In genomic region chr20:50688256-50688655, GRCh38 we compare ENCODE assay signal across 16 cellular contexts. TPM values are rescaled to one million over a fixed set of nuclear protein-coding genes. Genes with fewer than 3 reads are reported as not detected.
DNase-seq lines count a peak whose midpoint lies in the region; ATAC-seq and TF ChIP-seq lines count a peak whose summit lies in the region.
"Had no signal": no experiment of that assay in that cellular context is flagged by ENCODE, and none has a peak within 500 bp of the region (broad histone marks: within the 10 kb centered on the region; RNA-seq: fewer than 3 reads in every experiment).

No MANE protein-coding gene starts in this region.

- H3K9me3 ChIP-seq in left ventricle myocardium inferior (replicated peaks) (no peaks in the 10 kb centered on the region), right atrium auricular region (no peaks in the 10 kb centered on the region), neutrophil (no peaks in the 10 kb centered on the region)

- H3K27ac ChIP-seq in left ventricle myocardium inferior (replicated peaks) (peak overlapping the region; percentile 85), right atrium auricular region (no peak overlapping the region), neutrophil (peak overlapping the region; percentile 59)
- H3K27ac ChIP-seq: 22Rv1, GM23248 had no signal

- H3K36me3 ChIP-seq in left ventricle myocardium inferior = no peaks in the 10 kb centered on the region
- no peaks in the 10 kb centered on the region for H3K36me3 ChIP-seq in right atrium auricular region
- H3K36me3 ChIP-seq in neutrophil = no peaks in the 10 kb centered on the region

- H3K4me3 ChIP-seq in left ventricle myocardium inferior (peak overlapping the region; percentile 69), right atrium auricular region (no peak overlapping the region), neutrophil (ENCODE audit: low read depth in 1 of 2, low read length in 1 of 2) (no peak overlapping the region)
- H3K4me3 ChIP-seq: GM23248 had no signal

- H3K9me3 Mint-ChIP-seq in WTC11 = no peaks in the 10 kb centered on the region
- no peaks in the 10 kb centered on the region for H3K9me3 Mint-ChIP-seq in activated CD4-positive, alpha-beta memory T cell treated with anti-CD3 and anti-CD28 coated beads for 36 hours
- H3K9me3 Mint-ChIP-seq: CD4-positive, alpha-beta T cell; IgD-negative memory B cell had no signal

- ATAC-seq in WTC11 (no peak), HG03108 (IDR thresholded peaks at IDR 0.05; ENCODE audit: unreplicated experiment) (no peak)

- TF ChIP-seq CTCF in left ventricle myocardium inferior (IDR thresholded peaks at IDR 0.05; ENCODE audit: borderline replicate concordance) (no peak), right atrium auricular region (IDR thresholded peaks at IDR 0.05) (no peak), WTC11 (IDR thresholded peaks at IDR 0.05) (no peak), neutrophil (IDR thresholded peaks at IDR 0.05) (no peak)

- peaks cover 33% of the 10 kb centered on the region for H3K4me1 ChIP-seq in left ventricle myocardium inferior
- H3K4me1 ChIP-seq in right atrium auricular region = peaks cover 0 to 25% of the 10 kb centered on the region in 2 donors
- peaks cover 45 to 51% of the 10 kb centered on the region in 2 experiments for H3K4me1 ChIP-seq in neutrophil (ENCODE audit: control insufficient read depth in 1 of 2, insufficient read depth in 1 of 2, low read depth in 1 of 2, low read length in 1 of 2)

- intact Hi-C loops in left ventricle myocardium inferior (cut with micrococcal nuclease) = no loop called here
- intact Hi-C loops in activated CD4-positive, alpha-beta memory T cell treated with anti-CD3 and anti-CD28 coated beads for 36 hours (cut with micrococcal nuclease) = no loop called here

- DNase-seq in left ventricle myocardium inferior = no peak
- no peak for DNase-seq in right atrium auricular region (ENCODE audit: low spot score)
- no peak for DNase-seq in WTC11 (ENCODE audit: low spot score)
- DNase-seq in activated CD4-positive, alpha-beta memory T cell treated with anti-CD3 and anti-CD28 coated beads for 36 hours = no peak
- no peak for DNase-seq in retina
- DNase-seq: ACHN; C1 segment of cervical spinal cord; Calu3; CD4-positive, alpha-beta T cell; DMS 273 treated with DMSO at 0.1 percent for 48 hours; GM23248; H7 had no signal

- no peak overlapping the region for H3K4me3 Mint-ChIP-seq in WTC11
- no peak overlapping the region for H3K4me3 Mint-ChIP-seq in activated CD4-positive, alpha-beta memory T cell treated with anti-CD3 and anti-CD28 coated beads for 36 hours
- H3K4me3 Mint-ChIP-seq: CD4-positive, alpha-beta T cell had no signal

- CTCF ChIA-PET in WTC11 (lab: Charles Lee) = interaction anchor here (0.7 to 3.6 kb wide), 4 partner anchors 25 to 106 kb away, joined by 3 to 23 read pairs (median 4); partner anchors contain the start of gene BCAS4
- CTCF ChIA-PET in activated CD4-positive, alpha-beta memory T cell treated with anti-CD3 and anti-CD28 coated beads for 36 hours (lab: Charles Lee) = no interaction called here

- H3K27me3 ChIP-seq in left ventricle myocardium inferior (ENCODE audit: low read depth) (peaks cover 23% of the 10 kb centered on the region), right atrium auricular region (no peaks in the 10 kb centered on the region), neutrophil (peaks cover 42% of the 10 kb centered on the region)

- no peaks in the 10 kb centered on the region for H3K36me3 Mint-ChIP-seq in WTC11
- no peaks in the 10 kb centered on the region for H3K36me3 Mint-ChIP-seq in activated CD4-positive, alpha-beta memory T cell treated with anti-CD3 and anti-CD28 coated beads for 36 hours

- POLR2A ChIA-PET in WTC11 (lab: Charles Lee) = no interaction called here
- POLR2A ChIA-PET in activated CD4-positive, alpha-beta memory T cell treated with anti-CD3 and anti-CD28 coated beads for 36 hours (lab: Charles Lee) = no interaction called here

- no peaks in the 10 kb centered on the region for H3K27me3 Mint-ChIP-seq in WTC11 (ENCODE audit: low read depth)
- H3K27me3 Mint-ChIP-seq in activated CD4-positive, alpha-beta memory T cell treated with anti-CD3 and anti-CD28 coated beads for 36 hours = peaks cover 34% of the 10 kb centered on the region

- H3K4me1 Mint-ChIP-seq in WTC11 = peaks cover 40% of the 10 kb centered on the region
- H3K4me1 Mint-ChIP-seq in activated CD4-positive, alpha-beta memory T cell treated with anti-CD3 and anti-CD28 coated beads for 36 hours (ENCODE audit: low read depth) = peaks cover 9% of the 10 kb centered on the region

- H3K27ac Mint-ChIP-seq in WTC11 = peak overlapping the region; percentile 63; the same call in 1 of the 2 replicates
- H3K27ac Mint-ChIP-seq in activated CD4-positive, alpha-beta memory T cell treated with anti-CD3 and anti-CD28 coated beads for 36 hours = no peak overlapping the region
- H3K27ac Mint-ChIP-seq: CD4-positive, alpha-beta T cell; IgD-negative memory B cell had no signal

TF ChIP-seq in WTC11, 78 proteins besides CTCF, POLR2A, EP300 and RAD21:
- TF ChIP-seq ATF6 (CRISPR knock-in tag; IDR thresholded peaks at IDR 0.05) (no peak), ZNF121 (CRISPR knock-in tag; IDR thresholded peaks at IDR 0.05) (peak; percentile 34; the same call in 1 of the 2 replicates)

RNA-seq across cellular contexts. Expression of gene RIPOR3, which starts 3.1 kb away (rescaled TPM):
- 6.5 TPM for total RNA-seq in left ventricle myocardium inferior
- total RNA-seq in right atrium auricular region = 1 to 10 TPM; 2.9 to 4.7 TPM
- total RNA-seq in WTC11 (2021) = 5.4 to 6.5 TPM (median 6.0 TPM) in 3 replicates
- not detected for total RNA-seq in activated CD4-positive, alpha-beta memory T cell treated with anti-CD3 and anti-CD28 coated beads for 36 hours
- total RNA-seq: CD4-positive, alpha-beta T cell; GM23248 had no signal

RNA-seq across cellular contexts. Expression of gene PARD6B, which starts 43.1 kb away (rescaled TPM):
- total RNA-seq in left ventricle myocardium inferior = 3.4 TPM
- total RNA-seq in right atrium auricular region = 1 to 10 TPM; 4.4 to 5.9 TPM
- total RNA-seq in WTC11 (2021) = 29.6 to 38.0 TPM (median 37.5 TPM) in 3 replicates
- total RNA-seq in activated CD4-positive, alpha-beta memory T cell treated with anti-CD3 and anti-CD28 coated beads for 36 hours = 1 to 10 TPM; 6.3 to 8.2 TPM
- total RNA-seq: GM23248 had no signal

Comparison
In these comparisons a context has a peak if more than half of its experiments do, and no peak if none do; other contexts are left out.
1. H3K27ac ChIP-seq: peak in left ventricle myocardium inferior (single experiment) and neutrophil (single experiment); none in right atrium auricular region (0 of 2).